In genomic region chr10:59323036-59323459, GRCh38 we compare ENCODE assay signal across 20 cellular contexts. TPM values are rescaled to one million over a fixed set of nuclear protein-coding genes. Genes with fewer than 3 reads are reported as not detected.
DNase-seq lines count a peak whose midpoint lies in the region; ATAC-seq, FAIRE-seq and TF ChIP-seq lines count a peak whose summit lies in the region.
"Had no signal": no experiment of that assay in that cellular context is flagged by ENCODE, and none has a peak within 500 bp of the region (broad histone marks: within the 10 kb centered on the region; RNA-seq: fewer than 3 reads in every experiment).

No MANE protein-coding gene starts in this region.

- H3K9me3 ChIP-seq in ascending aorta (no peaks in the 10 kb centered on the region), HepG2 (ENCODE audit: low read length) (no peaks in the 10 kb centered on the region), skeletal muscle tissue (ENCODE audit: control insufficient read depth in 3 of 3, low read length in 3 of 3) (no peaks in the 10 kb centered on the region), testis (no peaks in the 10 kb centered on the region)
- H3K9me3 ChIP-seq: BLaER1 treated with 17β-estradiol and CSF1 and Interleukin-3, amounts not matched to agents 10 nM and 100 nM; body of pancreas had no signal

- DNase-seq in HuH-7 (ENCODE audit: low spot score) (peak; percentile 20), ascending aorta (ENCODE audit: low spot score in 2 of 2) (no peak), HepG2 (ENCODE audit: low spot score) (peak; percentile 77), hepatic stellate cell (ENCODE audit: low spot score) (no peak), NCI-H187 (lab: John Stamatoyannopoulos, UW) (no peak), testis (no peak)
- DNase-seq: activated CD4-positive, alpha-beta T cell treated with anti-CD3 and anti-CD28 coated beads for 4 hours; erythroblast; HFFc6; NCI-H187 treated with DMSO at 0.1 percent for 48 hours; stimulated activated CD8-positive, alpha-beta memory T cell treated with anti-CD3 and anti-CD28 coated beads, Interleukin-4, amount 100 ng/mL, for 48 hours had no signal

- intact Hi-C loops in ascending aorta (cut with DNase I) (no loop called here), HepG2 (cut with micrococcal nuclease; ENCODE audit: unreplicated experiment) (no loop called here), testis (cut with DNase I; ENCODE audit: low total_unique reads) (no loop called here)

- in situ Hi-C loops in HepG2 (cut with HindIII; ENCODE audit: extremely low pct_ligation_motif_present, low pct_unique_long_range_greater_than_20kb), result no loop called here

- TF ChIP-seq RAD21 in HepG2 (CRISPR knock-in tag; IDR thresholded peaks at IDR 0.05), result no peak

- H3K4me1 ChIP-seq in ascending aorta, result peaks cover 4 to 22% of the 10 kb centered on the region in 2 donors
- H3K4me1 ChIP-seq in HepG2 (ENCODE audit: insufficient read depth, low read length), result peaks cover 41% of the 10 kb centered on the region
- peaks cover 35 to 37% (median 35%) of the 10 kb centered on the region in 3 donors for H3K4me1 ChIP-seq in skeletal muscle tissue (ENCODE audit: control insufficient read depth in 3 of 3, insufficient read depth in 3 of 3, low read length in 3 of 3)
- peaks cover 42% of the 10 kb centered on the region for H3K4me1 ChIP-seq in testis

- no peak for TF ChIP-seq EP300 in HepG2 (IDR thresholded peaks at IDR 0.05; ENCODE audit: low read depth in 2 of 2, low read length in 2 of 2)
- no peak for TF ChIP-seq EP300 in HepG2 (CRISPR knock-in tag; IDR thresholded peaks at IDR 0.05; ENCODE audit: borderline replicate concordance)

- H4K20me1 ChIP-seq in HepG2 (ENCODE audit: insufficient read depth, low read length), result no peaks in the 10 kb centered on the region
- H4K20me1 ChIP-seq: BLaER1 treated with 17β-estradiol and CSF1 and Interleukin-3, amounts not matched to agents 10 nM and 100 nM had no signal

- H3K9ac ChIP-seq in HepG2 (ENCODE audit: insufficient read depth, low read depth, low read length), result no peak overlapping the region
- H3K9ac ChIP-seq in skeletal muscle tissue (ENCODE audit: low read depth in 1 of 3, low read length in 3 of 3), result peak overlapping the region in 1 of 3 donors; percentile 35
- H3K9ac ChIP-seq: BLaER1 treated with 17β-estradiol and CSF1 and Interleukin-3, amounts not matched to agents 10 nM and 100 nM had no signal

- peak overlapping the region in 1 of 2 donors; percentile 1 for H3K4me3 ChIP-seq in ascending aorta
- peak overlapping the region in 2 of 3 experiments; percentile 14 to 56; a peak in 4 of 6 replicates for H3K4me3 ChIP-seq in HepG2 (replicated peaks in 1 of 3; ENCODE audit: insufficient read depth in 1 of 3, low read depth in 2 of 3, low read length in 3 of 3)
- peak overlapping the region in 1 of 3 donors; percentile 6 for H3K4me3 ChIP-seq in skeletal muscle tissue (ENCODE audit: low read length in 3 of 3)
- H3K4me3 ChIP-seq in testis, result no peak overlapping the region
- H3K4me3 ChIP-seq: BLaER1 treated with 17β-estradiol and CSF1 and Interleukin-3, amounts not matched to agents 10 nM and 100 nM; body of pancreas had no signal

- no TSS peak for BruUV-seq in HepG2 (replicated peaks; lab: Mats Ljungman, UMichigan)

- CTCF ChIA-PET in HepG2 (lab: Yijun Ruan, JAX; ENCODE audit: low intra/inter-chr PET ratio, low total read pairs), result no interaction called here

- H3K79me2 ChIP-seq in HepG2 (ENCODE audit: insufficient read depth, low read length), result no peaks in the 10 kb centered on the region

- ATAC-seq in HepG2 (peak; percentile 100), HG03520 (IDR thresholded peaks at IDR 0.05; ENCODE audit: unreplicated experiment) (no peak)
- ATAC-seq: activated T-helper 17 cell treated with anti-CD3 and anti-CD28 coated beads, Interleukin-2, amount 50 U/mL, for 72 hours; body of pancreas; natural killer cell treated with Interleukin-12 subunit alpha and Interleukin-12 subunit beta and Interleukin-15 and Interleukin-18, amount 100 ng/mL, for 72 hours had no signal

- POLR2A ChIA-PET in HepG2 (lab: Yijun Ruan, JAX), result no interaction called here

- peak overlapping the region; percentile 7 to 42 for H3K27ac ChIP-seq in ascending aorta
- H3K27ac ChIP-seq in HepG2 (ENCODE audit: extremely low read length, insufficient read depth, low read length), result peak overlapping the region; percentile 39
- H3K27ac ChIP-seq in skeletal muscle tissue (ENCODE audit: low read depth, low read length), result peak overlapping the region; percentile 89
- peak overlapping the region in 1 of 2 donors; percentile 70 for H3K27ac ChIP-seq in testis
- H3K27ac ChIP-seq: BLaER1 treated with 17β-estradiol and CSF1 and Interleukin-3, amounts not matched to agents 10 nM and 100 nM; body of pancreas had no signal

- FAIRE-seq in HepG2 (lab: Jason Lieb, UNC), result peak; percentile 77
- FAIRE-seq: GM18507 had no signal

- TF ChIP-seq CTCF in ascending aorta (IDR thresholded peaks at IDR 0.05), result no peak
- TF ChIP-seq CTCF in HepG2 (CRISPR knock-in tag; IDR thresholded peaks at IDR 0.05), result no peak
- no peak for TF ChIP-seq CTCF in testis (IDR thresholded peaks at IDR 0.05)

- no peaks in the 10 kb centered on the region for H3K27me3 ChIP-seq in ascending aorta
- H3K27me3 ChIP-seq in HepG2 (ENCODE audit: control insufficient read depth in 1 of 2, insufficient read depth in 2 of 2, low read length in 2 of 2), result no peaks in the 10 kb centered on the region
- no peaks in the 10 kb centered on the region for H3K27me3 ChIP-seq in skeletal muscle tissue (ENCODE audit: control insufficient read depth in 3 of 3, insufficient read depth in 3 of 3, low read length in 3 of 3)
- no peaks in the 10 kb centered on the region for H3K27me3 ChIP-seq in testis
- H3K27me3 ChIP-seq: BLaER1 treated with 17β-estradiol and CSF1 and Interleukin-3, amounts not matched to agents 10 nM and 100 nM; body of pancreas had no signal

- H3K36me3 ChIP-seq in ascending aorta (no peaks in the 10 kb centered on the region), HepG2 (replicated peaks in 1 of 2; ENCODE audit: control insufficient read depth in 1 of 2, insufficient read depth in 2 of 2, low read length in 2 of 2) (no peaks in the 10 kb centered on the region), skeletal muscle tissue (ENCODE audit: control insufficient read depth in 3 of 3, insufficient read depth in 3 of 3, low read length in 3 of 3) (peaks cover 0 to 6% (median 0%) of the 10 kb centered on the region in 3 donors), testis (ENCODE audit: low read depth, missing control alignments) (no peaks in the 10 kb centered on the region)
- H3K36me3 ChIP-seq: BLaER1 treated with 17β-estradiol and CSF1 and Interleukin-3, amounts not matched to agents 10 nM and 100 nM had no signal

- TF ChIP-seq POLR2A in HepG2 (IDR thresholded peaks at IDR 0.05; ENCODE audit: insufficient read depth in 1 of 2, low read depth in 2 of 2, low read length in 2 of 2) (no peak), testis (IDR thresholded peaks at IDR 0.05) (no peak)

- H3K4me2 ChIP-seq in HepG2 (ENCODE audit: low read depth, low read length), result peak overlapping the region; percentile 74
- H3K4me2 ChIP-seq: BLaER1 treated with 17β-estradiol and CSF1 and Interleukin-3, amounts not matched to agents 10 nM and 100 nM had no signal

- 0% methylated on average over 2 of the region's 2 CpGs for WGBS in HepG2 (ENCODE audit: low lambda C conversion rate)
- 43 to 45% methylated on average over 2 of the region's 2 CpGs for WGBS in testis, 2 donors

- no peak overlapping the region for H2AFZ ChIP-seq in HepG2 (ENCODE audit: low read length)

TF ChIP-seq in HepG2, 621 proteins besides CTCF, POLR2A, EP300 and RAD21 (continues in another document):
- TF ChIP-seq, protein P1, sequence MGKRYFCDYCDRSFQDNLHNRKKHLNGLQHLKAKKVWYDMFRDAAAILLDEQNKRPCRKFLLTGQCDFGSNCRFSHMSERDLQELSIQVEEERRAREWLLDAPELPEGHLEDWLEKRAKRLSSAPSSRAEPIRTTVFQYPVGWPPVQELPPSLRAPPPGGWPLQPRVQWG (CRISPR knock-in tag; IDR thresholded peaks at IDR 0.05; ENCODE audit: borderline replicate concordance, low read depth), result no peak
- TF ChIP-seq GATAD2A (CRISPR knock-in tag; IDR thresholded peaks at IDR 0.05) (peak; percentile 66), FOXK1 (CRISPR knock-in tag; IDR thresholded peaks at IDR 0.05; ENCODE audit: borderline replicate concordance, low read depth) (peak; percentile 48; the same call in 1 of the 2 replicates), ZNF841 (CRISPR knock-in tag; IDR thresholded peaks at IDR 0.05; ENCODE audit: borderline replicate concordance) (no peak)

RNA-seq across cellular contexts. Expression of gene FAM13C, which starts 39.3 kb away (rescaled TPM):
- total RNA-seq in ascending aorta, result 10.7 TPM
- 0.07 TPM in 1 of 2 replicates, not detected in the other for total RNA-seq in HepG2 (2016; rRNA removed; fragmentation: Illumina TruSeq; extraction: Trizol)
- total RNA-seq in HepG2 (2016; cell fraction: cytosol; rRNA removed; fragmentation: Illumina TruSeq; extraction: Trizol; ENCODE audit: low read depth), result not detected in 2 replicates
- 0.13 TPM in 1 of 2 replicates, not detected in the other for total RNA-seq in HepG2 (2016; cell fraction: insoluble cytoplasmic fraction; rRNA removed; fragmentation: Illumina TruSeq; extraction: Trizol)
- not detected in 2 replicates for total RNA-seq in HepG2 (2016; cell fraction: membrane; rRNA removed; fragmentation: Illumina TruSeq; extraction: Trizol)
- 0.62 TPM in 1 of 2 replicates, not detected in the other for total RNA-seq in HepG2 (2016; cell fraction: nucleus; rRNA removed; fragmentation: Illumina TruSeq; extraction: Trizol)
- 0.04 and 0.26 TPM in 2 replicates for polyA plus RNA-seq in HepG2 (2011; rRNA removed)
- polyA plus RNA-seq in HepG2 (2011; cell fraction: cytosol; rRNA removed), result 0.01 and 0.04 TPM in 2 replicates
- polyA plus RNA-seq in HepG2 (2011; cell fraction: nucleus; rRNA removed), result not detected in 2 replicates
- 1.6 and 1.7 TPM in 2 replicates for polyA plus RNA-seq in HepG2 (2012)
- not detected in 2 replicates for polyA plus RNA-seq in HepG2 (2016; cell fraction: cytosol; fragmentation: Illumina TruSeq; extraction: Trizol; ENCODE audit: low read depth)
- not detected in 2 replicates for polyA plus RNA-seq in HepG2 (2016; cell fraction: insoluble cytoplasmic fraction; fragmentation: Illumina TruSeq; extraction: Trizol; ENCODE audit: low read depth)
- not detected in 2 replicates for polyA plus RNA-seq in HepG2 (2016; cell fraction: membrane; fragmentation: Illumina TruSeq; extraction: Trizol; ENCODE audit: low read depth)
- not detected in 2 replicates for polyA plus RNA-seq in HepG2 (2016; cell fraction: nucleus; fragmentation: Illumina TruSeq; extraction: Trizol; ENCODE audit: insufficient read depth, low read depth)
- 0.04 TPM in 1 of 2 replicates, not detected in the other for polyA minus RNA-seq in HepG2 (2011; rRNA and poly(A)+ RNA removed; ENCODE audit: low replicate concordance)
- polyA minus RNA-seq in HepG2 (2011; cell fraction: cytosol; rRNA and poly(A)+ RNA removed), result 0.18 TPM in 1 of 2 replicates, not detected in the other
- 0.99 and 1.3 TPM in 2 replicates for polyA minus RNA-seq in HepG2 (2011; cell fraction: nucleus; rRNA and poly(A)+ RNA removed)
- total RNA-seq in skeletal muscle tissue, result 31.8 TPM
- 10 to 100 TPM; 38.5 to 50.9 TPM for total RNA-seq in testis
- 12.9 TPM for polyA plus RNA-seq in testis (ENCODE audit: insufficient read depth, low read depth, low replicate concordance)
- total RNA-seq: G401; HFFc6; natural killer cell treated with Interleukin-12 subunit alpha and Interleukin-12 subunit beta and Interleukin-15 and Interleukin-18, amount 100 ng/mL, for 72 hours; OCI-LY7 had no signal

Comparison
In these comparisons a context has a peak if more than half of its experiments do, and no peak if none do; other contexts are left out.
1. DNase-seq: peak in HuH-7 (single experiment) and HepG2 (single experiment); none in ascending aorta (0 of 2), hepatic stellate cell (single experiment), NCI-H187 (0 of 2) and testis (single experiment).
2. H3K4me3 ChIP-seq: peak in HepG2 (2 of 3); none in testis (0 of 2).